7 cellular contexts compared by ENCODE assay signal in the genomic region with DNA sequence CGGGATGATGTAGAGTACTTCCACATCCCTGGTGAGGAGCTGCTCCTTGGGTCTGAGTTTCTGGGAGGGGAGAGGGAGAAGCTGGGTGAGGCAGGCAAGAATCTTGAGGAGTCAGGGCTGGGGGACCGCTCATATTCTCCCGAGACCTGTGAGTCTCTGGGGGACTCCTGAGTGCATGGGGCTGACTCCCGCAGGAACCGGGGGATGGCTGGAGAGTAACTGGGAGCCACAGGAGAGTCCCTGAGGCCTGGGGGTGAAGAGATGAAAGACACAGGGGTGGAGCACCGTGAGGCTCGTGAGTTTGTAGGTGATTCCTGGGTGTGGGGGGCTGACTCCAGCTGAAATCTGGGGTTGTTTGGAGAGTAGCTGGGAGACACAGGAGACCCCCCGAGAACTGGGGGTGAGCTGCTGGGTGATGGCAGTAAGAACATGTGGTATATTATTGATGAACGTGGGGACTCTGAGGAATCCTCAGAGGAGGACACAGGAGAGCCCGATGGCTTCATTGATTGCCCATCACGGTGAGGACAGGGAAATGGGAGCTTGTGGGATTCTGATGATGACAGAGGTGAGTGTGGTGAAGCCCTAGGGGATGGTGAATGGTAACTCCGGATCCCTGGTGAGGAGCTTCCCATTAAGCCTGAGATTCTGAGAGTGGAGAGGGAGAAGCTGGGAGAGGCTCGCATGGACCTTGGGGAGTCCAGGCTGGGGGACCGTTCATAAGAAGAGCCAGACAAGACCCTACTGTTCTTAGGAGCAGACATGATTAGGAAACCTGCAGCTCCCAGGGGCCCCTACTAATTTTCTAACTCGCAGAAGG.
DNase-seq lines count a peak whose midpoint lies in the region; ATAC-seq and TF ChIP-seq lines count a peak whose summit lies in the region.
"Not testable (repeated sequence)": the region's sequence is repeated elsewhere in the genome, so short reads cannot be mapped to it uniquely, and the experiment has no call there.

No MANE protein-coding gene starts in this region.

- not testable (repeated sequence) for H3K36me3 ChIP-seq in RWPE2 (ENCODE audit: low read depth); iPS-20b (ENCODE audit: insufficient read depth, low read depth, low read length)

- ATAC-seq in RWPE2 (ENCODE audit: low read depth) = not testable (repeated sequence)

- CTCF ChIA-PET in MCF 10A (lab: Yijun Ruan, JAX) = interaction anchor here (0.6 kb wide), 2 partner anchors 35 to 885 kb away, joined by 3 to 4 read pairs; no protein-coding TSS in a partner anchor

- not testable (repeated sequence) for H3K4me1 Mint-ChIP-seq in CD14-positive monocyte; MCF 10A (ENCODE audit: insufficient read depth, unreplicated experiment); endothelial cell (ENCODE audit: unreplicated experiment); mesothelial cell of epicardium

- H3K9me3 Mint-ChIP-seq in CD14-positive monocyte = peaks cover 16 to 32% (median 23%) of the 10 kb centered on the region in 7 donors
- H3K9me3 Mint-ChIP-seq in MCF 10A (ENCODE audit: unreplicated experiment) = peaks cover 24% of the 10 kb centered on the region
- peaks cover 28% of the 10 kb centered on the region for H3K9me3 Mint-ChIP-seq in endothelial cell (ENCODE audit: unreplicated experiment)
- peaks cover 24% of the 10 kb centered on the region for H3K9me3 Mint-ChIP-seq in mesothelial cell of epicardium

- H3K27ac Mint-ChIP-seq in CD14-positive monocyte; MCF 10A (ENCODE audit: low read depth, unreplicated experiment); endothelial cell (ENCODE audit: unreplicated experiment); mesothelial cell of epicardium: not testable (repeated sequence)

- not testable (repeated sequence) for H3K9me3 ChIP-seq in RWPE2 (ENCODE audit: severe bottlenecking)
- peaks cover 27% of the 10 kb centered on the region for H3K9me3 ChIP-seq in iPS-20b (ENCODE audit: insufficient read depth, low read depth, low read length)

- POLR2A ChIA-PET in MCF 10A (lab: Yijun Ruan, JAX) = not testable (repeated sequence)

- not testable (repeated sequence) for H3K27me3 Mint-ChIP-seq in CD14-positive monocyte (ENCODE audit: low read depth in 3 of 3); MCF 10A (ENCODE audit: insufficient read depth, unreplicated experiment); endothelial cell (ENCODE audit: unreplicated experiment); mesothelial cell of epicardium (ENCODE audit: low read depth)

- H3K36me3 Mint-ChIP-seq in CD14-positive monocyte; MCF 10A (ENCODE audit: insufficient read depth, unreplicated experiment): not testable (repeated sequence)
- H3K36me3 Mint-ChIP-seq in endothelial cell (ENCODE audit: low read depth, unreplicated experiment) = peaks cover 12% of the 10 kb centered on the region
- H3K36me3 Mint-ChIP-seq in mesothelial cell of epicardium = peaks cover 10% of the 10 kb centered on the region

- not testable (repeated sequence) for H3K9ac ChIP-seq in iPS-20b (ENCODE audit: low read depth, low read length)

- BruUV-seq in MCF 10A (replicated peaks; lab: Mats Ljungman, UMichigan) = not testable (repeated sequence)

- intact Hi-C loops in CD14-positive monocyte (cut with micrococcal nuclease); MCF 10A (cut with micrococcal nuclease); posterior vena cava (cut with DNase I): not testable (repeated sequence)

- DNase-seq in CD14-positive monocyte (ENCODE audit: low spot score) (peak; percentile 58), RWPE2 (ENCODE audit: low spot score) (peak; percentile 61), MCF 10A (ENCODE audit: unreplicated experiment) (peak; percentile 0), mesothelial cell of epicardium (ENCODE audit: low spot score in 2 of 2, unreplicated experiment in 2 of 2) (peak in 1 of 2 experiments; percentile 20), posterior vena cava (ENCODE audit: low spot score) (peak; percentile 92)
- DNase-seq in endothelial cell (ENCODE audit: low spot score) = not testable (repeated sequence)

- not testable (repeated sequence) for H3K27ac ChIP-seq in RWPE2 (ENCODE audit: poor library complexity, severe bottlenecking); iPS-20b (ENCODE audit: low read length)

- H3K4me1 ChIP-seq in RWPE2 (ENCODE audit: insufficient read depth, poor library complexity, severe bottlenecking); iPS-20b (ENCODE audit: insufficient read depth, low read length): not testable (repeated sequence)

- not testable (repeated sequence) for TF ChIP-seq CTCF in CD14-positive monocyte (IDR thresholded peaks at IDR 0.05); RWPE2 (IDR thresholded peaks at IDR 0.05; ENCODE audit: poor library complexity, severe bottlenecking); MCF 10A (IDR thresholded peaks at IDR 0.05; ENCODE audit: unreplicated experiment); endothelial cell (IDR thresholded peaks at IDR 0.05; ENCODE audit: unreplicated experiment)
- peak; percentile 5 for TF ChIP-seq CTCF in mesothelial cell of epicardium (IDR thresholded peaks at IDR 0.05; ENCODE audit: unreplicated experiment)

- not testable (repeated sequence) for H3K27me3 ChIP-seq in RWPE2 (ENCODE audit: insufficient read depth, poor library complexity, severe bottlenecking); iPS-20b (ENCODE audit: insufficient read depth, low read length)

- H3K4me3 Mint-ChIP-seq in CD14-positive monocyte; MCF 10A (ENCODE audit: unreplicated experiment); mesothelial cell of epicardium: not testable (repeated sequence)
- peak overlapping the region; percentile 54 for H3K4me3 Mint-ChIP-seq in endothelial cell (ENCODE audit: unreplicated experiment)

- H3K4me3 ChIP-seq in RWPE2 (ENCODE audit: severe bottlenecking) = not testable (repeated sequence)
- H3K4me3 ChIP-seq in iPS-20b (ENCODE audit: low read length) = 0 out of 2 replicates have a peak overlapping the region, but pooled peaks have one; percentile 12
